8 cellular contexts compared by ENCODE assay signal in the genomic region with DNA sequence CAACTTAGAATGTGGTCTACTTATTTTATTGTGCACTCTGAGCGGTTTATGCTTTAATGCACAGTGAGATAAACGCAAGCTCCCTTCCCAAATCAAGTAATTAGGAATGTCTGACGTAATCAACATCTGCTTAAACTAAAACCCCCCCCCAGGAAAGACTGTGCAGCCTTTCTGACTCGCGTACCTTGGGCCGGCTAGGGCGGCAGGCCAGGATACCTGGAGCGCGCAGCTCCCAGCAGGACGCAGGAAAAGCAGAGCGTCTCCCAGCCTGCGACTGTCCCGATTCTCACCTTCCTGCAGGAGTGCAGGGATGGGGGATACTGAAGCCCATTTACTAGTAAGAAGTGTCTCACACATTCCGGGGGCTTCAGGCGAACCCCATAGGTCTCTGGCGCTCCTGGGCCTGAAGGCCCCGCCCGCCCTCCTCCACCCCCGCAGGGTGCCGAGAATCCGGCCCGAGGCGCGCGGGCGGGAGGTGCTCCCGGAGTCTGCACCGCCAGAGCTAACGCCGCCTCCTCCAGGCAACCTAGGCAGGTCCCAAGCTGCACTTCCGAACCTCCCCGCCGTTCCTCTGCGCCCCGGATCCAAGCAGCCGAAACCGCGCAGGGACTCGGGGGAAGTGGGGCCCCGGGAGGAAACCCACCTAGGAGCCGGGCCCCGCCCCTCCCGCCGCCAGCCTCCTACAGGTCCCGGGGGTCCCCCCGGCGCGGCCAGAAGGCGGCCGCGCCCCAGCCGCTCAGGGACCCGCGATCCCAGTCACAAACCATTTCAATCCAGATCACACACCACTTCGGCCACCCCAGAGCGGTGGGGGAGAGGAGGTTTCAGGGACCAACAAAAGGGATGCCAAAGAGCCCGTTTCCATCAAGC. TPM values are rescaled to one million over a fixed set of nuclear protein-coding genes. Genes with fewer than 3 reads are reported as not detected.
A peak's percentile ranks its signal among the peaks of the same experiment; 100 is the strongest.
DNase-seq lines count a peak whose midpoint lies in the region; ATAC-seq lines count a peak whose summit lies in the region.

No MANE protein-coding gene starts in this region.

- H3K4me3 ChIP-seq in ectodermal cell (ENCODE audit: insufficient read depth, low read depth, low read length): peak overlapping the region; percentile 78
- H3K4me3 ChIP-seq in mesodermal cell (ENCODE audit: extremely low read depth, insufficient read depth, low read length, poor library complexity, severe bottlenecking): peak overlapping the region; percentile 57

- no peak for ATAC-seq in HG02938 (IDR thresholded peaks at IDR 0.05; ENCODE audit: unreplicated experiment)
- ATAC-seq in HG02981 (IDR thresholded peaks at IDR 0.05; ENCODE audit: unreplicated experiment): no peak

- H3K4me1 ChIP-seq in ectodermal cell (ENCODE audit: control insufficient read depth, insufficient read depth, low read length) (peaks cover 24% of the 10 kb centered on the region), mesodermal cell (ENCODE audit: control insufficient read depth, insufficient read depth, low read length, poor library complexity, severe bottlenecking) (peaks cover 28% of the 10 kb centered on the region)

- H3K9me3 ChIP-seq in ectodermal cell (ENCODE audit: control insufficient read depth, low read length) (no peaks in the 10 kb centered on the region), mesodermal cell (ENCODE audit: control insufficient read depth, low read length) (no peaks in the 10 kb centered on the region)

- peaks cover 14% of the 10 kb centered on the region for H3K27me3 ChIP-seq in ectodermal cell (ENCODE audit: control insufficient read depth, insufficient read depth, low read length, poor library complexity, severe bottlenecking)

- 0% methylated on average over 57 of the region's 57 CpGs for WGBS in ectodermal cell, 2 experiments
- 0 to 1% methylated on average over 18 to 35 of the region's 57 CpGs for WGBS in mesodermal cell (ENCODE audit: insufficient coverage in 2 of 2), 2 experiments

- peak; percentile 55 for DNase-seq in activated CD4-positive, alpha-beta T cell treated with anti-CD3 and anti-CD28 coated beads for 48 hours
- DNase-seq in activated CD4-positive, alpha-beta T cell treated with anti-CD3 and anti-CD28 coated beads, Interleukin-2, amount 50 U/mL, for 4 hours: no peak
- peak; percentile 57 for DNase-seq in SHP77 treated with DMSO at 0.1 percent for 48 hours (lab: John Stamatoyannopoulos, UW)
- DNase-seq in ureter (ENCODE audit: low spot score): peak; percentile 74

- H3K36me3 ChIP-seq in ectodermal cell (ENCODE audit: control insufficient read depth, insufficient read depth, low read length) (no peaks in the 10 kb centered on the region), mesodermal cell (ENCODE audit: control insufficient read depth, insufficient read depth, low read length) (no peaks in the 10 kb centered on the region)

- H3K27ac ChIP-seq in ectodermal cell (ENCODE audit: insufficient read depth, low read depth, low read length, poor library complexity, severe bottlenecking): peak overlapping the region; percentile 52
- H3K27ac ChIP-seq in mesodermal cell (ENCODE audit: low read depth, low read length, severe bottlenecking): no peak overlapping the region

RNA-seq across cellular contexts. Expression of a gene that starts 1.4 kb away (rescaled TPM):
- polyA plus RNA-seq in ectodermal cell (2013, experiment 1 of 4): 62.1 TPM
- polyA plus RNA-seq in ectodermal cell (2013, experiment 2 of 4): 64.3 TPM
- 37.7 TPM for polyA plus RNA-seq in ectodermal cell (2013, experiment 3 of 4)
- polyA plus RNA-seq in ectodermal cell (2013, experiment 4 of 4): 37.2 TPM
- polyA plus RNA-seq in mesodermal cell (2013, experiment 1 of 2): 10.1 TPM
- 9.2 TPM for polyA plus RNA-seq in mesodermal cell (2013, experiment 2 of 2)
- total RNA-seq in ureter: 16.7 TPM

Comparison
In these comparisons a context has a peak if more than half of its experiments do, and no peak if none do; other contexts are left out.
1. DNase-seq: peak in activated CD4-positive, alpha-beta T cell treated with anti-CD3 and anti-CD28 coated beads for 48 hours (single experiment), SHP77 treated with DMSO at 0.1 percent for 48 hours (single experiment) and ureter (single experiment); none in activated CD4-positive, alpha-beta T cell treated with anti-CD3 and anti-CD28 coated beads, Interleukin-2, amount 50 U/mL, for 4 hours (0 of 2).